In the genomic region with DNA sequence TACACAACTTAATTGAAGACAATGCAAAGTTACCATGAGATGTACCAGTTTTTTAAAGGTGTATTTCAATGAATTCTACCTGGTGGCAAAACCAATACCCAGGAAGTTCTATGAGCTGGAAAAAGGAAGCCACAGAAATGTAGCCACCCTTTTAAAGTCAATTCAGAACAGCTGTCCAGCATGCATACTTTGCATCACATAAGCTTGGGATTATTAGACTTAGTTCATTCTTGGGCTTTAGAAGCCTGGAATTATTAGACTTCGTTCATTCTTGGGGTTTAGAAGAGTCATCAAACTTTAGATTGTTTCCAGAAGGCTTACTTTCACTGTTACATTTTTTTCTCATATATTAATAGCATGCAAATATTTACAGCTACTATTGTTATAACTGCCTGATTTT, we compare ENCODE assay signal across 1 cellular context.
TF ChIP-seq lines count a peak whose summit lies in the region.

No MANE protein-coding gene starts in this region.

TF ChIP-seq in HepG2, 621 proteins besides CTCF, POLR2A, EP300 and RAD21:
- TF ChIP-seq ZNF816 (CRISPR knock-in tag; IDR thresholded peaks at IDR 0.05; ENCODE audit: borderline replicate concordance), result no peak
- no peak for TF ChIP-seq NBN (conservative IDR thresholded peaks at IDR 0.05)
- TF ChIP-seq, protein P1, sequence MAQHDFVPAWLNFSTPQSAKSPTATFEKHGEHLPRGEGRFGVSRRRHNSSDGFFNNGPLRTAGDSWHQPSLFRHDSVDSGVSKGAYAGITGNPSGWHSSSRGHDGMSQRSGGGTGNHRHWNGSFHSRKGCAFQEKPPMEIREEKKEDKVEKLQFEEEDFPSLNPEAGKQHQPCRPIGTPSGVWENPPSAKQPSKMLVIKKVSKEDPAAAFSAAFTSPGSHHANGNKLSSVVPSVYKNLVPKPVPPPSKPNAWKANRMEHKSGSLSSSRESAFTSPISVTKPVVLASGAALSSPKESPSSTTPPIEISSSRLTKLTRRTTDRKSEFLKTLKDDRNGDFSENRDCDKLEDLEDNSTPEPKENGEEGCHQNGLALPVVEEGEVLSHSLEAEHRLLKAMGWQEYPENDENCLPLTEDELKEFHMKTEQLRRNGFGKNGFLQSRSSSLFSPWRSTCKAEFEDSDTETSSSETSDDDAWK (CRISPR knock-in tag; IDR thresholded peaks at IDR 0.05), result no peak
- no peak for TF ChIP-seq FLYWCH1 (CRISPR knock-in tag; IDR thresholded peaks at IDR 0.05)
- no peak for TF ChIP-seq HDAC6 (IDR thresholded peaks at IDR 0.05; ENCODE audit: low read depth, low read length)
- no peak for TF ChIP-seq CCAR2 (optimal IDR thresholded peaks at IDR 0.05; ENCODE audit: low read depth, low read length)
- TF ChIP-seq, protein P2, sequence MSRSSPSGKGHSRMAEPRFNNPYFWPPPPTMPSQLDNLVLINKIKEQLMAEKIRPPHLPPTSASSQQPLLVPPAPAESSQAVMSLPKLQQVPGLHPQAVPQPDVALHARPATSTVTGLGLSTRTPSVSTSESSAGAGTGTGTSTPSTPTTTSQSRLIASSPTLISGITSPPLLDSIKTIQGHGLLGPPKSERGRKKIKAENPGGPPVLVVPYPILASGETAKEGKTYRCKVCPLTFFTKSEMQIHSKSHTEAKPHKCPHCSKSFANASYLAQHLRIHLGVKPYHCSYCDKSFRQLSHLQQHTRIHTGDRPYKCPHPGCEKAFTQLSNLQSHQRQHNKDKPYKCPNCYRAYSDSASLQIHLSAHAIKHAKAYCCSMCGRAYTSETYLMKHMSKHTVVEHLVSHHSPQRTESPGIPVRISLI (CRISPR knock-in tag; IDR thresholded peaks at IDR 0.05; ENCODE audit: borderline replicate concordance), result no peak
- no peak for TF ChIP-seq SNRNP70 (IDR thresholded peaks at IDR 0.05; ENCODE audit: low read depth, low read length)
